15 cellular contexts compared by ENCODE assay signal in the genomic region with DNA sequence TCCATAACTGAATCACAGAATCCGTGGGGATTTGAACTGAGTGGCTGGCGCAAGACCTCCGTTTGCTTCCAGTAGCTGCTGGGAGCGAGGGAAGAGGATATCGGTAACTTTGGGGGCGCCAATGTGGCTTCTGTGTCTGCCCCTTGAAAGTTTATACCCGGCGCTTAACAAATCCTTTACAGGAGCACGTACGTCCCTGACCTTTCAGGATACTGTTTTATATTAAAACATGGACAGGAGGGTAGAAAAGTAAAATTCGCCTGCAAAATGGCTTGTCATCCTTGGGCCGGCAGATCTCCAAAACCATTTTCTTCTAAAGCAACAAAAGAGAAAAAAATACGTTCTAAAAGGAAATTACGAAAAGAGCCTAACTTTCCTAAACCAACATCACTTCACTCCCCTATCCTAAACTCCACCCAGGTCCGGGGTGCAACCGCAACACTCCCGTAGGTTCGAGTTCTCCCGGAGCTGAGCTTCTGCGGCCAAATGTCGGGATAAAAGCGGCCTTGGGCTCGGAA. TPM values are rescaled to one million over a fixed set of nuclear protein-coding genes. Genes with fewer than 3 reads are reported as not detected.
DNase-seq lines count a peak whose midpoint lies in the region; ATAC-seq, FAIRE-seq and TF ChIP-seq lines count a peak whose summit lies in the region.
"Had no signal": no experiment of that assay in that cellular context is flagged by ENCODE, and none has a peak within 500 bp of the region (broad histone marks: within the 10 kb centered on the region; RNA-seq: fewer than 3 reads in every experiment).

No MANE protein-coding gene starts in this region.

- H2BK120ac ChIP-seq in H1 (replicated peaks; ENCODE audit: low read depth, low read length): no peak overlapping the region

- H3K18ac ChIP-seq in H1 (ENCODE audit: extremely low read depth, low read length): no peak overlapping the region; the same call in 1 of the 2 replicates

- peak overlapping the region in 1 of 3 experiments; percentile 11 for H3K27ac Mint-ChIP-seq in nephron

- H3K27me3 ChIP-seq in HAP-1 (ENCODE audit: low read depth): peaks cover 7% of the 10 kb centered on the region; the same call in 1 of the 2 replicates
- peaks cover 79 to 96% (median 92%) of the 10 kb centered on the region in 4 experiments for H3K27me3 ChIP-seq in H1 (replicated peaks in 1 of 4; ENCODE audit: control insufficient read depth in 3 of 4, extremely low read depth in 1 of 4, insufficient read depth in 3 of 4, low read length in 3 of 4)

- CTCF ChIA-PET in A549 (lab: Yijun Ruan, JAX): interaction anchor here (0.6 to 1.7 kb wide), 4 partner anchors 9 to 63 kb away, joined by 4 to 5 read pairs (median 4); no protein-coding TSS in a partner anchor
- CTCF ChIA-PET in H1 (lab: Charles Lee; ENCODE audit: partially characterized antibody): interaction anchor here (0.6 to 7.5 kb wide), 8 partner anchors 10 to 79 kb away, joined by 3 to 108 read pairs (median 7); no protein-coding TSS in a partner anchor

- ATAC-seq in A549 (no peak), left ventricle myocardium superior (no peak), HG02885 (IDR thresholded peaks at IDR 0.05; ENCODE audit: poor library complexity, unreplicated experiment) (no peak)
- ATAC-seq: HCT116 had no signal

- no peak overlapping the region for H3K4ac ChIP-seq in H1 (replicated peaks; ENCODE audit: insufficient read length, low read depth, low read length)

- H2BK5ac ChIP-seq in H1 (ENCODE audit: low read depth, low read length): no peak overlapping the region

- no peak overlapping the region for H2AK5ac ChIP-seq in H1 (ENCODE audit: low read depth, low read length)

- no peak overlapping the region for H3K9ac ChIP-seq in H1 (replicated peaks in 1 of 4; ENCODE audit: extremely low read depth in 1 of 4, low read depth in 3 of 4, low read length in 3 of 4)

- peak overlapping the region; percentile 73 to 76 (median 73) for H3K4me3 Mint-ChIP-seq in nephron

- in situ Hi-C loops in HAP-1 (cut with MboI; ENCODE audit: low sequenced_read_pairs): no loop called here

- H3K36me3 ChIP-seq in HAP-1 (replicated peaks): no peaks in the 10 kb centered on the region
- H3K36me3 ChIP-seq in H1 (ENCODE audit: control insufficient read depth in 2 of 4, insufficient read depth in 4 of 4, low read length in 3 of 4): peaks cover 0 to 10% (median 0%) of the 10 kb centered on the region in 4 experiments; a peak in 1 of 8 replicates
- H3K36me3 ChIP-seq: vagina had no signal

- WGBS in A549 (ENCODE audit: missing lambda C conversion rate): 32% methylated on average over 23 of the region's 23 CpGs
- 4% methylated on average over 23 of the region's 23 CpGs; no CpG with 5 or more reads in 1 of the 2 experiments for WGBS in H1 (ENCODE audit: extremely low coverage in 1 of 2, insufficient coverage in 1 of 2, insufficient read length in 1 of 2, insufficient replicate concordance in 2 of 2, low coverage in 1 of 2, low lambda C conversion rate in 2 of 2, missing lambda C conversion rate in 1 of 2), 2 experiments

- TF ChIP-seq EP300 in A549 (IDR thresholded peaks at IDR 0.05): no peak
- TF ChIP-seq EP300 in H1 (IDR thresholded peaks at IDR 0.05; ENCODE audit: borderline replicate concordance in 1 of 2, low read depth in 2 of 2, low read length in 2 of 2): no peak

- H3K23ac ChIP-seq in H1 (ENCODE audit: insufficient read length): no peak overlapping the region

- no peaks in the 10 kb centered on the region for H3K79me2 ChIP-seq in H1 (ENCODE audit: control insufficient read depth in 1 of 2, insufficient read depth in 2 of 2, low read length in 2 of 2)

- no peak overlapping the region for H2BK12ac ChIP-seq in H1 (ENCODE audit: low read depth, low read length)

- POLR2A ChIA-PET in A549 (lab: Yijun Ruan, JAX) (no interaction called here), H1 (lab: Charles Lee; ENCODE audit: partially characterized antibody) (no interaction called here)

- H4K20me1 ChIP-seq in H1 (replicated peaks in 1 of 2; ENCODE audit: control insufficient read depth in 1 of 2, insufficient read depth in 2 of 2, low read length in 2 of 2): peaks cover 14 to 30% of the 10 kb centered on the region in 2 experiments

- H2AFZ ChIP-seq in H1 (ENCODE audit: low read length): no peak overlapping the region

- TF ChIP-seq CTCF in A549 (IDR thresholded peaks at IDR 0.05): no peak
- TF ChIP-seq CTCF in H1 (IDR thresholded peaks at IDR 0.05; ENCODE audit: control extremely low read depth in 1 of 3, insufficient read depth in 1 of 3, low read depth in 1 of 3, low read length in 3 of 3): no peak
- TF ChIP-seq CTCF in nephron (IDR thresholded peaks at IDR 0.05; ENCODE audit: unreplicated experiment in 3 of 3): no peak

- peaks cover 25% of the 10 kb centered on the region for H3K4me1 Mint-ChIP-seq in nephron

- H3K23me2 ChIP-seq in H1 (ENCODE audit: low read depth, low read length): peaks cover 20% of the 10 kb centered on the region; the same call in 1 of the 2 replicates

- H2BK20ac ChIP-seq in H1 (ENCODE audit: low read length): no peak overlapping the region

- intact Hi-C loops in left ventricle myocardium superior (cut with micrococcal nuclease): no loop called here

- TF ChIP-seq POLR2A in A549 (IDR thresholded peaks at IDR 0.05; ENCODE audit: low read length) (no peak), H1 (IDR thresholded peaks at IDR 0.05; ENCODE audit: control extremely low read depth in 1 of 2, low read depth in 2 of 2, low read length in 2 of 2) (no peak)

- H3K4me2 ChIP-seq in A549: peak overlapping the region; percentile 87
- peak overlapping the region; percentile 87 to 92 for H3K4me2 ChIP-seq in H1 (ENCODE audit: insufficient read depth in 1 of 2, low read depth in 2 of 2, low read length in 2 of 2)

- no peak overlapping the region for H4K5ac ChIP-seq in H1 (ENCODE audit: insufficient read length, low read depth, low read length)

- no peak overlapping the region for H2BK15ac ChIP-seq in H1 (ENCODE audit: low read length)

- no peaks in the 10 kb centered on the region for H3K79me1 ChIP-seq in H1 (ENCODE audit: low read depth, low read length)

- H3K14ac ChIP-seq in H1 (ENCODE audit: insufficient read length): no peak overlapping the region

- H3K9me3 ChIP-seq in A549 (peaks cover 3% of the 10 kb centered on the region; the same call in 1 of the 3 replicates), HAP-1 (no peaks in the 10 kb centered on the region), H1 (ENCODE audit: insufficient read depth in 2 of 2, low read depth in 1 of 2, low read length in 1 of 2) (no peaks in the 10 kb centered on the region)
- H3K9me3 ChIP-seq: vagina had no signal

- no peak overlapping the region; the same call in 1 of the 2 replicates for H4K8ac ChIP-seq in H1 (ENCODE audit: extremely low read depth, insufficient read depth, low read length)

- H3K36me3 Mint-ChIP-seq in nephron (ENCODE audit: low read depth): no peaks in the 10 kb centered on the region

- peaks cover 3% of the 10 kb centered on the region for H3K9me3 Mint-ChIP-seq in nephron

- TF ChIP-seq RAD21 in A549 (conservative IDR thresholded peaks at IDR 0.05 in 1 of 2, IDR thresholded peaks at IDR 0.05 in 1 of 2) (no peak), H1 (IDR thresholded peaks at IDR 0.05 in 1 of 2, conservative IDR thresholded peaks at IDR 0.05 in 1 of 2; ENCODE audit: low read depth in 2 of 2, low read length in 2 of 2) (no peak)

- H3K4me1 ChIP-seq in A549 (peaks cover 4% of the 10 kb centered on the region; the same call in 1 of the 3 replicates), HAP-1 (no peaks in the 10 kb centered on the region), H1 (replicated peaks in 1 of 4; ENCODE audit: control insufficient read depth in 3 of 4, insufficient read depth in 4 of 4, low read length in 3 of 4) (peaks cover 14 to 35% (median 24%) of the 10 kb centered on the region in 4 experiments)

- H3K27me3 Mint-ChIP-seq in nephron (ENCODE audit: low read depth): peaks cover 96% of the 10 kb centered on the region

- H3K56ac ChIP-seq in H1 (replicated peaks; ENCODE audit: insufficient read length, low read depth, low read length): no peak overlapping the region

- H3K27ac ChIP-seq in A549: no peak overlapping the region
- no peak overlapping the region for H3K27ac ChIP-seq in H1 (ENCODE audit: low read depth, low read length)
- H3K27ac ChIP-seq: vagina had no signal

- no peak overlapping the region for H4K91ac ChIP-seq in H1 (replicated peaks; ENCODE audit: insufficient read length, low read length)

- FAIRE-seq in A549 (lab: Jason Lieb, UNC): no peak
- no peak for FAIRE-seq in H1 (lab: Jason Lieb, UNC)
- FAIRE-seq in HTR-8/SVneo (lab: Jason Lieb, UNC): no peak

- DNase-seq in A549 (ENCODE audit: low read depth in 1 of 2, low spot score in 1 of 2) (no peak), HAP-1 (ENCODE audit: low spot score in 2 of 2) (no peak), H1 (ENCODE audit: low read depth in 1 of 2, low spot score in 2 of 2) (no peak), HTR-8/SVneo (ENCODE audit: insufficient read length, low spot score) (no peak), NCI-H2227 (lab: John Stamatoyannopoulos, UW; ENCODE audit: unreplicated experiment) (no peak), left ventricle myocardium superior (no peak)
- DNase-seq: amniotic stem cell, posterior cingulate gyrus, Right ventricle myocardium superior had no signal

- peak overlapping the region; percentile 42 for H3K4me3 ChIP-seq in A549
- H3K4me3 ChIP-seq in HAP-1: peak overlapping the region; percentile 36
- H3K4me3 ChIP-seq in H1 (ENCODE audit: extremely low read depth in 1 of 4, insufficient read depth in 2 of 4, low read depth in 3 of 4, low read length in 4 of 4): peak overlapping the region; percentile 33 to 63 (median 40); a peak in 6 of 8 replicates
- H3K4me3 ChIP-seq: vagina had no signal

TF ChIP-seq in H1, 55 proteins besides CTCF, POLR2A, EP300 and RAD21 (continues in another document):
- TF ChIP-seq RNF2 (IDR thresholded peaks at IDR 0.05; ENCODE audit: borderline replicate concordance, low read depth, low read length, missing control alignments, poor library complexity, severe bottlenecking) (peak; percentile 84), RBBP5 (IDR thresholded peaks at IDR 0.05; ENCODE audit: borderline replicate concordance, low read depth, low read length) (no peak)

RNA-seq across cellular contexts. Expression of a gene that starts 0.7 kb away (rescaled TPM):
- polyA plus RNA-seq in A549 (2011; rRNA removed): not detected in 2 replicates
- polyA plus RNA-seq in A549 (2012; cell fraction: cytosol; rRNA removed): not detected in 2 replicates
- not detected in 2 replicates for polyA plus RNA-seq in A549 (2012; cell fraction: nucleus; rRNA removed)
- not detected in 3 replicates for polyA plus RNA-seq in A549 (2017; fragmentation: RNase III; extraction: RNeasy Plus Mini Kit Qiagen cat#74134 plus additional on column Dnase treatment)
- polyA minus RNA-seq in A549 (2011; rRNA and poly(A)+ RNA removed): not detected in 2 replicates
- not detected in 2 replicates for total RNA-seq in H1 (2021; fragmentation: NEBNext Ultra II Directional; extraction: Animal tissue kit (Norgen Biotek cat#: 25700))
- 0.05 TPM in 1 of 2 replicates, not detected in the other for polyA plus RNA-seq in H1 (2011; rRNA removed)
- 0.03 TPM for polyA plus RNA-seq in H1 (2011; cell fraction: cytosol; rRNA removed)
- polyA plus RNA-seq in H1 (2011; cell fraction: nucleus; rRNA removed): 0.06 TPM
- 0.08 TPM in 2 of 4 replicates, not detected in the others for polyA plus RNA-seq in H1 (2012, experiment 1 of 2)
- not detected for polyA plus RNA-seq in H1 (2012, experiment 2 of 2)
- polyA plus RNA-seq in H1 (2013, experiment 1 of 2): not detected
- not detected for polyA plus RNA-seq in H1 (2013, experiment 2 of 2)
- not detected in 2 replicates for polyA minus RNA-seq in H1 (2011; rRNA and poly(A)+ RNA removed)
- polyA minus RNA-seq in H1 (2011; cell fraction: cytosol; rRNA and poly(A)+ RNA removed): not detected
- not detected for polyA minus RNA-seq in H1 (2011; cell fraction: nucleus; rRNA and poly(A)+ RNA removed)
- total RNA-seq in left ventricle myocardium superior: not detected
- total RNA-seq: fibroblast of lung, MCF 10A, Right ventricle myocardium superior, vagina had no signal
- polyA plus RNA-seq: fibroblast of lung had no signal
